ENCODE assay signal across 25 cellular contexts in the genomic region with DNA sequence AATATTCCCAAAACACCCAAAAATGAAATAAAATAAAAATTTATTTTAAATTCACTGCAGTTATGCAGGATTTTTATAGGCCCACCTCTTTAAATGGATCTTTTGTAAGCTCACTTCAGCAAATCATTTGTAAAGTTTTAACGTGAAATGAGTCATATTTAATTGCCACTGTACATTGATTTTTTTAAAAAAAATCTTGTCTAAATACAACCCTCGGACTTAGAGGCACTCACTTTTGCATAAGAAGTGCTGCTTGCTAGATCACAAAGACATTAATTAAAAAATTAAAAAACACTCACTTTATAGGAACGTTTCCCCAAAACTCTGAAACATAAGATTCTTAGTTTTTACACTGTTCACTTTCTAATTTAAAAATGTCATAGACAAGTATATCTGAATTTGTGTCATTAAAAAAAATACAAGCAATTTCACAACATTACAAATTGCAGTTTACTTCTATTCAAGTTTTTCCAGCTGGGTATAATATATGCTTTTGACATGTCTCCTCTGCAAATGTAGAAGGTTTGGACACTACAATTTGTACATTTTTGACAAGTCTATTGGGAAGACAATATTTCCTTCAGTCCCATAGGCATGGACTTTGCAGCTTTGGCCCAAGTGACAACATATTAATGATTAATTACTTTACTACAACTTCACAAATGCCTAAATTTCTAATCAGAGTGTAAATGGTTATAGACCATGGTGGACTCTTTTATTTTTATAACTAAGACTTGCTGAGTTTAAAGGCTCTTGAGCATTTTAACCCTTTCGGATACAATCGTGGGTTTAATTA.
"Had no signal": no experiment of that assay in that cellular context is flagged by ENCODE, and none has a peak within 500 bp of the region (broad histone marks: within the 10 kb centered on the region; RNA-seq: fewer than 3 reads in every experiment).

No MANE protein-coding gene starts in this region.

- H3K27ac ChIP-seq: neural progenitor cell, ovary, parathyroid adenoma, psoas muscle, skin epidermis, stomach, thoracic aorta, thyroid gland, tibial nerve, upper lobe of left lung, vagina had no signal

- H3K9me3 ChIP-seq: ovary, psoas muscle, stomach, thoracic aorta, thyroid gland, tibial nerve, upper lobe of left lung, vagina had no signal

- ATAC-seq: natural killer cell; psoas muscle; right cardiac atrium; sciatic nerve; stimulated activated effector memory CD8-positive, alpha-beta T cell treated with anti-CD3 and anti-CD28 coated beads, Interleukin-12 subunit alpha, Interleukin-12 subunit beta, amount 100 ng/mL, for 72 hours; stimulated activated naive B cell treated with anti-CD40 and anti-IgM and Interleukin-4, amounts not matched to agents 10 μg/mL and 1 μg/mL and 100 μg/mL, for 72 hours had no signal

- DNase-seq: natural killer cell; occipital lobe; ovary; posterior cingulate gyrus; psoas muscle; right cardiac atrium; stimulated activated CD4-positive, alpha-beta T cell treated with anti-CD3 and anti-CD28 coated beads, Interleukin-15, amount 100 ng/mL, for 24 hours; stimulated activated CD4-positive, alpha-beta T cell treated with anti-CD3 and anti-CD28 coated beads, Interleukin-2, amount 100 ng/mL, for 24 hours; stimulated activated CD4-positive, alpha-beta T cell treated with anti-CD3 and anti-CD28 coated beads, Interleukin-2, amount 100 ng/mL, for 48 hours; stimulated activated CD4-positive, alpha-beta T cell treated with anti-CD3 and anti-CD28 coated beads, Interleukin-4, amount 100 ng/mL, for 24 hours; stimulated activated naive B cell treated with anti-CD40 and anti-IgM and Interleukin-4, amounts not matched to agents 10 μg/mL and 1 μg/mL and 100 μg/mL, for 72 hours; stimulated activated naive CD4-positive, alpha-beta T cell treated with Interleukin-2 at 50 U/mL for 16 hours; stomach; thyroid gland; trophoblast cell; upper lobe of left lung had no signal

- FAIRE-seq: urothelium cell line had no signal

- H3K4me2 ChIP-seq: neural progenitor cell had no signal

- H2AFZ ChIP-seq: neural progenitor cell, parathyroid adenoma had no signal

- H3K4me1 ChIP-seq: neural progenitor cell, parathyroid adenoma, psoas muscle, stomach, thyroid gland, tibial nerve, upper lobe of left lung, vagina had no signal

- H3K36me3 ChIP-seq: neural progenitor cell, ovary, stomach, thoracic aorta, thyroid gland, tibial nerve, upper lobe of left lung, vagina had no signal

- H3K27me3 ChIP-seq: neural progenitor cell, ovary, stomach, thyroid gland, tibial nerve, upper lobe of left lung, vagina had no signal

- H3K9ac ChIP-seq: neural progenitor cell, parathyroid adenoma had no signal

- H3K4me3 ChIP-seq: neural progenitor cell, ovary, psoas muscle, skin epidermis, stomach, thoracic aorta, thyroid gland, tibial nerve, upper lobe of left lung, vagina had no signal

- H3K79me2 ChIP-seq: parathyroid adenoma had no signal
